ENCODE assay signal across 15 cellular contexts in genomic region chr11:16780698-16781550, GRCh38.
"Had no signal": no experiment of that assay in that cellular context is flagged by ENCODE, and none has a peak within 500 bp of the region (broad histone marks: within the 10 kb centered on the region; RNA-seq: fewer than 3 reads in every experiment).

No MANE protein-coding gene starts in this region.

- H3K27me3 ChIP-seq: testis had no signal

- DNase-seq: activated CD4-positive, alpha-beta T cell treated with anti-CD3 and anti-CD28 coated beads for 36 hours; activated CD4-positive, alpha-beta T cell treated with anti-CD3 and anti-CD28 coated beads, Interleukin-2, amount 50 U/mL, for 48 hours; kidney; midbrain; nephron progenitor cell; psoas muscle; small intestine; stimulated activated CD4-positive, alpha-beta T cell treated with anti-CD3 and anti-CD28 coated beads, Interleukin-4, amount 100 ng/mL, for 24 hours; testis had no signal

- H3K27ac ChIP-seq: psoas muscle, testis had no signal

- ATAC-seq: activated CD4-positive, alpha-beta T cell treated with anti-CD3 and anti-CD28 coated beads for 36 hours; left lobe of liver; psoas muscle; stimulated activated effector memory CD8-positive, alpha-beta T cell treated with anti-CD3 and anti-CD28 coated beads, Interleukin-12 subunit alpha, Interleukin-12 subunit beta, amount 100 ng/mL, for 72 hours; WTC11 had no signal

- H3K9me3 Mint-ChIP-seq: activated T-helper 1 cell treated with anti-CD3 and anti-CD28 coated beads, Interleukin-12 subunit alpha, Interleukin-12 subunit beta, Interleukin-2, Interleukin-4 antibody, amounts not matched to agents 30 ng/mL and 10 ng/mL and 1 ng/mL, durations not matched to agents 14 hours and 24 hours and 36 hours; nephron progenitor cell; stimulated activated effector memory CD8-positive, alpha-beta T cell treated with anti-CD3 and anti-CD28 coated beads, Interleukin-12 subunit alpha, Interleukin-12 subunit beta, amount 100 ng/mL, for 72 hours; T-helper 2 cell treated with Interferon-gamma antibody and Interleukin-4, amounts not matched to agents 5 μg/mL and 100 μg/mL, for 36 hours; WTC11 had no signal

- H3K4me1 Mint-ChIP-seq: activated CD4-positive, alpha-beta T cell treated with anti-CD3 and anti-CD28 coated beads for 36 hours; stimulated activated effector memory CD8-positive, alpha-beta T cell treated with anti-CD3 and anti-CD28 coated beads, Interleukin-12 subunit alpha, Interleukin-12 subunit beta, amount 100 ng/mL, for 72 hours had no signal

- H3K4me3 ChIP-seq: psoas muscle, testis had no signal

- H3K9me3 ChIP-seq: psoas muscle, testis had no signal

- H3K27ac Mint-ChIP-seq: activated CD4-positive, alpha-beta T cell treated with anti-CD3 and anti-CD28 coated beads for 36 hours; activated naive CD8-positive, alpha-beta T cell; activated T-helper 1 cell treated with anti-CD3 and anti-CD28 coated beads, Interleukin-12 subunit alpha, Interleukin-12 subunit beta, Interleukin-2, Interleukin-4 antibody, amounts not matched to agents 30 ng/mL and 10 ng/mL and 1 ng/mL, durations not matched to agents 14 hours and 24 hours and 36 hours; nephron progenitor cell; stimulated activated effector memory CD8-positive, alpha-beta T cell treated with anti-CD3 and anti-CD28 coated beads, Interleukin-12 subunit alpha, Interleukin-12 subunit beta, amount 100 ng/mL, for 72 hours; T-helper 2 cell treated with Interferon-gamma antibody and Interleukin-4, amounts not matched to agents 5 μg/mL and 100 μg/mL, for 36 hours; WTC11 had no signal

- H3K27me3 Mint-ChIP-seq: activated CD4-positive, alpha-beta T cell treated with anti-CD3 and anti-CD28 coated beads for 36 hours; activated naive CD8-positive, alpha-beta T cell had no signal

- H3K4me3 Mint-ChIP-seq: activated CD4-positive, alpha-beta T cell treated with anti-CD3 and anti-CD28 coated beads for 36 hours; activated naive CD8-positive, alpha-beta T cell; activated T-helper 1 cell treated with anti-CD3 and anti-CD28 coated beads, Interleukin-12 subunit alpha, Interleukin-12 subunit beta, Interleukin-2, Interleukin-4 antibody, amounts not matched to agents 30 ng/mL and 10 ng/mL and 1 ng/mL, durations not matched to agents 14 hours and 24 hours and 36 hours; nephron progenitor cell; stimulated activated effector memory CD8-positive, alpha-beta T cell treated with anti-CD3 and anti-CD28 coated beads, Interleukin-12 subunit alpha, Interleukin-12 subunit beta, amount 100 ng/mL, for 72 hours; T-helper 2 cell treated with Interferon-gamma antibody and Interleukin-4, amounts not matched to agents 5 μg/mL and 100 μg/mL, for 36 hours; WTC11 had no signal

- H3K36me3 Mint-ChIP-seq: activated naive CD8-positive, alpha-beta T cell; stimulated activated effector memory CD8-positive, alpha-beta T cell treated with anti-CD3 and anti-CD28 coated beads, Interleukin-12 subunit alpha, Interleukin-12 subunit beta, amount 100 ng/mL, for 72 hours; WTC11 had no signal
